1 cellular context compared by ENCODE assay signal in the genomic region with DNA sequence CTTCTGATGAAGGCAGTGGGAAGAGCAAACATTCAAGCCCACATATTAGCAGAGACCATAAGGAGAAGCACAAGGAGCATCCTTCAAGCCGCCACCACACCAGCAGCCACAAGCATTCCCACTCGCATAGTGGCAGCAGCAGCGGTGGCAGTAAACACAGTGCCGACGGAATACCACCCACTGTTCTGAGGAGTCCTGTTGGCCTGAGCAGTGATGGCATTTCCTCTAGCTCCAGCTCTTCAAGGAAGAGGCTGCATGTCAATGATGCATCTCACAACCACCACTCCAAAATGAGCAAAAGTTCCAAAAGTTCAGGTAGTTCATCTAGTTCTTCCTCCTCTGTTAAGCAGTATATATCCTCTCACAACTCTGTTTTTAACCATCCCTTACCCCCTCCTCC.
TF ChIP-seq lines count a peak whose summit lies in the region.

No MANE protein-coding gene starts in this region.

TF ChIP-seq in IMR-90, 13 proteins besides CTCF, POLR2A, EP300 and RAD21:
- TF ChIP-seq CHD1 (IDR thresholded peaks at IDR 0.05; ENCODE audit: low read depth, low read length) (no peak), MAZ (IDR thresholded peaks at IDR 0.05; ENCODE audit: borderline replicate concordance, low read depth, low read length) (no peak), BHLHE40 (IDR thresholded peaks at IDR 0.05; ENCODE audit: low read depth, low read length) (no peak)
